18 cellular contexts compared by ENCODE assay signal in genomic region chr6:18016133-18016532, GRCh38. TPM values are rescaled to one million over a fixed set of nuclear protein-coding genes. Genes with fewer than 3 reads are reported as not detected.
"Had no signal": no experiment of that assay in that cellular context is flagged by ENCODE, and none has a peak within 500 bp of the region (broad histone marks: within the 10 kb centered on the region; RNA-seq: fewer than 3 reads in every experiment).

No MANE protein-coding gene starts in this region.

- H3K27me3 ChIP-seq: adrenal gland, body of pancreas, upper lobe of right lung had no signal

- H3K27me3 Mint-ChIP-seq: activated CD4-positive, alpha-beta T cell treated with anti-CD3 and anti-CD28 coated beads for 36 hours; activated naive CD4-positive, alpha-beta T cell treated with anti-CD3 and anti-CD28 coated beads, Interleukin-2, amount 10 ng/mL, durations not matched to agents 7 days and 5 days had no signal

- H3K9me3 Mint-ChIP-seq: activated T-helper 2 cell treated with anti-CD3 and anti-CD28 coated beads, Interferon-gamma antibody, Interleukin-2, Interleukin-4, amounts not matched to agents 10 μg/mL and 5 μg/mL and 100 μg/mL, durations not matched to agents 14 hours and 24 hours and 36 hours; nephron progenitor cell had no signal

- H3K4me1 Mint-ChIP-seq: activated CD4-positive, alpha-beta T cell treated with anti-CD3 and anti-CD28 coated beads for 36 hours; activated naive CD4-positive, alpha-beta T cell treated with anti-CD3 and anti-CD28 coated beads, Interleukin-2, amount 10 ng/mL, durations not matched to agents 7 days and 5 days had no signal

- ATAC-seq: activated CD4-positive, alpha-beta T cell treated with anti-CD3 and anti-CD28 coated beads for 36 hours; activated CD8-positive, alpha-beta T cell treated with anti-CD3 and anti-CD28 coated beads, Interleukin-2, amount 10 ng/mL, durations not matched to agents 7 days and 5 days; body of pancreas; heart left ventricle; left ventricle myocardium superior; stimulated activated naive CD8-positive, alpha-beta T cell treated with anti-CD3 and anti-CD28 coated beads, Interleukin-15, Interleukin-2, amounts not matched to agents 100 U/mL and 50 U/mL, for 24 hours; upper lobe of right lung had no signal

- H3K4me1 ChIP-seq: adrenal gland, body of pancreas, heart left ventricle, upper lobe of right lung had no signal

- H3K27ac ChIP-seq: adrenal gland, body of pancreas, heart left ventricle, upper lobe of right lung, VCaP had no signal

- H3K4me3 Mint-ChIP-seq: activated CD4-positive, alpha-beta T cell treated with anti-CD3 and anti-CD28 coated beads for 36 hours; activated CD8-positive, alpha-beta T cell treated with anti-CD3 and anti-CD28 coated beads, Interleukin-2, amount 10 ng/mL, durations not matched to agents 7 days and 5 days; activated naive CD4-positive, alpha-beta T cell treated with anti-CD3 and anti-CD28 coated beads, Interleukin-2, amount 10 ng/mL, durations not matched to agents 7 days and 5 days; nephron progenitor cell had no signal

- H3K27ac Mint-ChIP-seq: activated CD4-positive, alpha-beta T cell treated with anti-CD3 and anti-CD28 coated beads for 36 hours; activated CD8-positive, alpha-beta T cell treated with anti-CD3 and anti-CD28 coated beads, Interleukin-2, amount 10 ng/mL, durations not matched to agents 7 days and 5 days; activated naive CD4-positive, alpha-beta T cell treated with anti-CD3 and anti-CD28 coated beads, Interleukin-2, amount 10 ng/mL, durations not matched to agents 7 days and 5 days; activated T-helper 2 cell treated with anti-CD3 and anti-CD28 coated beads, Interferon-gamma antibody, Interleukin-2, Interleukin-4, amounts not matched to agents 10 μg/mL and 5 μg/mL and 100 μg/mL, durations not matched to agents 14 hours and 24 hours and 36 hours; nephron progenitor cell had no signal

- FAIRE-seq: islet of Langerhans had no signal

- H3K4me3 ChIP-seq: adrenal gland, body of pancreas, heart left ventricle, upper lobe of right lung had no signal

- H3K9me3 ChIP-seq: adrenal gland, body of pancreas, heart left ventricle, upper lobe of right lung had no signal

- H3K36me3 ChIP-seq: adrenal gland, heart left ventricle, upper lobe of right lung had no signal

- H3K36me3 Mint-ChIP-seq: activated naive CD4-positive, alpha-beta T cell treated with anti-CD3 and anti-CD28 coated beads, Interleukin-2, amount 10 ng/mL, durations not matched to agents 7 days and 5 days had no signal

- DNase-seq: activated CD4-positive, alpha-beta T cell treated with anti-CD3 and anti-CD28 coated beads for 36 hours; activated CD8-positive, alpha-beta T cell treated with anti-CD3 and anti-CD28 coated beads, Interleukin-2, amount 10 ng/mL, durations not matched to agents 7 days and 5 days; activated naive CD4-positive, alpha-beta T cell treated with anti-CD3 and anti-CD28 coated beads, Interleukin-2, amount 10 ng/mL, durations not matched to agents 7 days and 5 days; adrenal gland; body of pancreas; foreskin melanocyte; heart left ventricle; left ventricle myocardium superior; mesendoderm; nephron progenitor cell; stimulated activated CD4-positive, alpha-beta T cell treated with anti-CD3 and anti-CD28 coated beads, Interleukin-4, amount 100 ng/mL, for 1 hour; stimulated activated CD8-positive, alpha-beta memory T cell treated with anti-CD3 and anti-CD28 coated beads, Interleukin-4, amount 100 ng/mL, for 48 hours; stimulated activated naive CD8-positive, alpha-beta T cell treated with anti-CD3 and anti-CD28 coated beads, Interleukin-15, Interleukin-2, amounts not matched to agents 100 U/mL and 50 U/mL, for 24 hours; T-helper 1 cell; upper lobe of right lung had no signal

RNA-seq across cellular contexts. Expression of gene KIF13A, which starts 28.7 kb away (rescaled TPM):
- total RNA-seq: activated CD8-positive, alpha-beta T cell treated with anti-CD3 and anti-CD28 coated beads, Interleukin-2, amount 10 ng/mL, durations not matched to agents 7 days and 5 days; activated T-helper 2 cell treated with anti-CD3 and anti-CD28 coated beads, Interferon-gamma antibody, Interleukin-2, Interleukin-4, amounts not matched to agents 10 μg/mL and 5 μg/mL and 100 μg/mL, durations not matched to agents 14 hours and 24 hours and 36 hours had no signal
